In the genomic region with DNA sequence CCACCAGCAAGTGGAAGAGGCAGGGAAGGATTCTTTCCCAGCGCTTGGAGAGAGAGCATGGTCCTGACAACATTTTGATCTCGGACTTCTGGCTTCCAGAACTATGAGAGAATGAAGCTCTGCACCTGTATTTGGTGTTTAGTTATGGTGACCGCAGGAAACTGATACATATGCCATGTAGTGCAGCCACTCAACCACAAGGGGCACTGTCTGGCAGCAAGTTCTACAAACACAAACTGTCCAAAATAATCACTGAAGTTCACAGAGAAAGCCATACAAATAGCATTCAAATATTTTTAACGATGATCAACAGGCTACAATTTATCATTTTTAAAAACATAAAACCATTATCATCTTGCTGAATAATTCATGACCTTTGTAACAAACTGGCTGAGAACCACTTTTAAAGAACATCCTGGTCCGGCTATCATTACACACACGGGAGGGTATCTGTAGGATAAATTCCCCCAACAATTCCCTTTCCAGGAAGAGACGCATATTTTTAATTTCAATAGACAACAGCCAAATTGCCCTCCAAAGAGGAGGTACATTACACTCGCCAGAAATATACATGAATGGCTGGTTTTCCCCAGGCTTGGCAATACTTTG, we compare ENCODE assay signal across 9 cellular contexts. TPM values are rescaled to one million over a fixed set of nuclear protein-coding genes. Genes with fewer than 3 reads are reported as not detected.
DNase-seq lines count a peak whose midpoint lies in the region; TF ChIP-seq lines count a peak whose summit lies in the region.
"Had no signal": no experiment of that assay in that cellular context is flagged by ENCODE, and none has a peak within 500 bp of the region (broad histone marks: within the 10 kb centered on the region; RNA-seq: fewer than 3 reads in every experiment).

No MANE protein-coding gene starts in this region.

- peak; percentile 98 for TF ChIP-seq CTCF in brain microvascular endothelial cell (IDR thresholded peaks at IDR 0.05; ENCODE audit: low read depth, low read length, missing control alignments)

- peak; percentile 33 for DNase-seq in NCI-H1436 (lab: John Stamatoyannopoulos, UW)
- no peak for DNase-seq in NCI-H1436 treated with DMSO at 0.1 percent for 48 hours (lab: John Stamatoyannopoulos, UW)
- DNase-seq in NCI-H1092 treated with DMSO at 0.1 percent for 48 hours (lab: John Stamatoyannopoulos, UW): peak; percentile 67
- DNase-seq in T-helper 9 cell: peak; percentile 47
- DNase-seq in brain microvascular endothelial cell: peak; percentile 54
- DNase-seq in kidney tubule cell (ENCODE audit: low spot score): peak; percentile 61
- DNase-seq in stimulated activated CD4-positive, alpha-beta T cell treated with anti-CD3 and anti-CD28 coated beads, TNF-alpha, amount 100 ng/mL, for 4 hours (ENCODE audit: low read depth in 3 of 3): peak in 2 of 3 experiments; percentile 16 to 33
- no peak for DNase-seq in mesenteric fat pad (ENCODE audit: low spot score)

- H3K4me3 ChIP-seq in brain microvascular endothelial cell (ENCODE audit: low read depth, low read length): no peak overlapping the region
- H3K4me3 ChIP-seq: BLaER1 treated with 17β-estradiol and CSF1 and Interleukin-3, amounts not matched to agents 10 nM and 100 nM had no signal

- H3K36me3 ChIP-seq in brain microvascular endothelial cell (replicated peaks): no peaks in the 10 kb centered on the region
- H3K36me3 ChIP-seq: BLaER1 treated with 17β-estradiol and CSF1 and Interleukin-3, amounts not matched to agents 10 nM and 100 nM had no signal

- in situ Hi-C loops in brain microvascular endothelial cell (cut with HindIII; ENCODE audit: low pct_ligation_motif_present, low sequenced_read_pairs): no loop called here

- no peaks in the 10 kb centered on the region for H3K27me3 ChIP-seq in brain microvascular endothelial cell (replicated peaks)

- no peak overlapping the region for H3K27ac ChIP-seq in brain microvascular endothelial cell
- H3K27ac ChIP-seq: BLaER1 treated with 17β-estradiol and CSF1 and Interleukin-3, amounts not matched to agents 10 nM and 100 nM had no signal

RNA-seq across cellular contexts. Expression of a gene that starts 9.3 kb away (rescaled TPM):
- total RNA-seq in mesenteric fat pad: 14.9 TPM

RNA-seq across cellular contexts. Expression of a gene that starts 31.0 kb away (rescaled TPM):
- total RNA-seq in mesenteric fat pad: 19.6 TPM

RNA-seq across cellular contexts. Expression of a gene that starts 55.8 kb away (rescaled TPM):
- 46.7 TPM for total RNA-seq in mesenteric fat pad

Comparison
In these comparisons a context has a peak if more than half of its experiments do, and no peak if none do; other contexts are left out.
1. DNase-seq: peak in NCI-H1436 (single experiment), NCI-H1092 treated with DMSO at 0.1 percent for 48 hours (single experiment), T-helper 9 cell (single experiment), brain microvascular endothelial cell (single experiment), kidney tubule cell (single experiment) and stimulated activated CD4-positive, alpha-beta T cell treated with anti-CD3 and anti-CD28 coated beads, TNF-alpha, amount 100 ng/mL, for 4 hours (2 of 3); none in NCI-H1436 treated with DMSO at 0.1 percent for 48 hours (single experiment) and mesenteric fat pad (single experiment).